ENCODE assay signal across 8 cellular contexts in genomic region chr2:55112229-55113016, GRCh38.
DNase-seq lines count a peak whose midpoint lies in the region; TF ChIP-seq lines count a peak whose summit lies in the region.

No MANE protein-coding gene starts in this region.

- H3K36me3 ChIP-seq in adrenal gland (replicated peaks in 1 of 2) (no peaks in the 10 kb centered on the region), spleen (no peaks in the 10 kb centered on the region)

- H3K4me1 ChIP-seq in adrenal gland (replicated peaks in 1 of 2): peaks cover 36 to 44% of the 10 kb centered on the region in 2 donors
- H3K4me1 ChIP-seq in spleen: peaks cover 0 to 30% (median 20%) of the 10 kb centered on the region in 6 donors

- peak overlapping the region in 1 of 4 donors; percentile 0 for H3K4me3 ChIP-seq in adrenal gland
- H3K4me3 ChIP-seq in spleen: peak overlapping the region in 1 of 8 donors; percentile 11

- TF ChIP-seq CTCF in adrenal gland (IDR thresholded peaks at IDR 0.05) (peak in 4 of 6 experiments; percentile 11 to 23 (median 19)), spleen (IDR thresholded peaks at IDR 0.05 in 8 of 11, conservative IDR thresholded peaks at IDR 0.05 in 3 of 11) (no peak)

- TF ChIP-seq POLR2A in adrenal gland (IDR thresholded peaks at IDR 0.05) (peak in 1 of 2 donors; percentile 67), spleen (IDR thresholded peaks at IDR 0.05) (no peak)

- DNase-seq in AG08396 (ENCODE audit: low spot score): peak; percentile 29
- DNase-seq in MV-4-11 (lab: John Stamatoyannopoulos, UW): peak; percentile 93
- DNase-seq in adrenal gland: peak; percentile 85 to 95 (median 92)
- DNase-seq in iris pigment epithelial cell (ENCODE audit: low read depth): peak; percentile 85
- peak; percentile 81 for DNase-seq in spleen
- no peak for DNase-seq in stimulated activated CD4-positive, alpha-beta T cell treated with anti-CD3 and anti-CD28 coated beads, Interleukin-4, amount 100 ng/mL, for 4 hours
- no peak for DNase-seq in stimulated activated CD4-positive, alpha-beta T cell treated with anti-CD3 and anti-CD28 coated beads, Interleukin-2, amount 100 ng/mL, for 24 hours
- no peak for DNase-seq in iPS-NIHi7 (ENCODE audit: extremely low spot score)

- 12 to 18% (median 13%) methylated on average over 13 of the region's 13 CpGs for WGBS in adrenal gland, 4 donors
- WGBS in spleen, 5 donors: 27 to 42% (median 31%) methylated on average over 11 to 13 of the region's 13 CpGs

- H3K27me3 ChIP-seq in adrenal gland (no peaks in the 10 kb centered on the region), spleen (replicated peaks in 1 of 7) (no peaks in the 10 kb centered on the region)

- H3K27ac ChIP-seq in adrenal gland (peak overlapping the region; percentile 83 to 96 (median 92)), spleen (peak overlapping the region; percentile 22 to 87 (median 80))

- no peaks in the 10 kb centered on the region for H3K9me3 ChIP-seq in adrenal gland (replicated peaks in 1 of 3)
- H3K9me3 ChIP-seq in spleen: no peaks in the 10 kb centered on the region

- intact Hi-C loops in adrenal gland (cut with DNase I): no loop called here
- intact Hi-C loops in spleen (cut with DNase I; ENCODE audit: low total_unique reads): no loop called here

Comparison
In these comparisons a context has a peak if more than half of its experiments do, and no peak if none do; other contexts are left out.
1. DNase-seq: peak in AG08396 (single experiment), MV-4-11 (single experiment), adrenal gland (7 of 7), iris pigment epithelial cell (single experiment) and spleen (single experiment); none in stimulated activated CD4-positive, alpha-beta T cell treated with anti-CD3 and anti-CD28 coated beads, Interleukin-4, amount 100 ng/mL, for 4 hours (0 of 2), stimulated activated CD4-positive, alpha-beta T cell treated with anti-CD3 and anti-CD28 coated beads, Interleukin-2, amount 100 ng/mL, for 24 hours (0 of 2) and iPS-NIHi7 (single experiment).
2. CTCF ChIP-seq: peak in adrenal gland (4 of 6); none in spleen (0 of 11).